31 cellular contexts compared by ENCODE assay signal in the genomic region with DNA sequence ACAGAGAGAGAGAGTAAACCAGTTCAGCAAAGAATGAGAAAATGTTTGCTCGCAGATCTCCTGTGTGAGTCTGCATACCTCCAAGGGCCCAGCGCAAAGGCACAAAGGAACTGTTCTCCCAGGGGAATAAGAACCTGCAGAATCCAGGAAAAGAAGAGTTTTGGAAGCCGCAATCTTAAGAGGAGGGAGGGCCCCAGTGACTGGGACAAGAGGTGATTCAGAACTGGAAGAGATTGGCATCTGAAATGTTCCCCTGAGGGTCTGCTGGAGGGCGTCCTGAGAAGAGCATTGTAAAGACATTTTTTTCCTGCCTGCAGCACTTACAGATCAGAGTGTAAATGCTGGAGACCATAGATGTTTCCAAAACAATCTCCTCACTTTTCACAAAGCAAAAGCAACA. TPM values are rescaled to one million over a fixed set of nuclear protein-coding genes. Genes with fewer than 3 reads are reported as not detected.
"Had no signal": no experiment of that assay in that cellular context is flagged by ENCODE, and none has a peak within 500 bp of the region (broad histone marks: within the 10 kb centered on the region; RNA-seq: fewer than 3 reads in every experiment).

No MANE protein-coding gene starts in this region.

- H3K4me1 ChIP-seq: breast epithelium had no signal

- H3K27me3 Mint-ChIP-seq: activated CD4-positive, alpha-beta T cell treated with anti-CD3 and anti-CD28 coated beads, Interleukin-2, amount 10 ng/mL, durations not matched to agents 24 days and 14 days; activated naive CD4-positive, alpha-beta T cell treated with anti-CD3 and anti-CD28 coated beads, Interleukin-2, amount 10 ng/mL, durations not matched to agents 7 days and 5 days; activated naive CD8-positive, alpha-beta T cell treated with anti-CD3 and anti-CD28 coated beads, Interleukin-2, amount 10 ng/mL, durations not matched to agents 7 days and 5 days; activated T-helper 17 cell treated with anti-CD3 and anti-CD28 coated beads, Interleukin-2, amount 50 U/mL, for 72 hours; IgD-negative memory B cell had no signal

- H3K9me3 Mint-ChIP-seq: activated CD4-positive, alpha-beta T cell treated with anti-CD3 and anti-CD28 coated beads, Interleukin-2, amount 10 ng/mL, durations not matched to agents 24 days and 14 days; activated naive CD4-positive, alpha-beta T cell treated with anti-CD3 and anti-CD28 coated beads, Interleukin-2, amount 10 ng/mL, durations not matched to agents 7 days and 5 days; activated naive CD8-positive, alpha-beta T cell treated with anti-CD3 and anti-CD28 coated beads, Interleukin-2, amount 10 ng/mL, durations not matched to agents 7 days and 5 days; activated T-helper 17 cell treated with anti-CD3 and anti-CD28 coated beads, Interleukin-2, amount 50 U/mL, for 72 hours; IgD-negative memory B cell had no signal

- H3K27ac Mint-ChIP-seq: activated CD4-positive, alpha-beta T cell treated with anti-CD3 and anti-CD28 coated beads, Interleukin-2, amount 10 ng/mL, durations not matched to agents 24 days and 14 days; activated naive CD4-positive, alpha-beta T cell treated with anti-CD3 and anti-CD28 coated beads, Interleukin-2, amount 10 ng/mL, durations not matched to agents 7 days and 5 days; activated naive CD8-positive, alpha-beta T cell treated with anti-CD3 and anti-CD28 coated beads, Interleukin-2, amount 10 ng/mL, durations not matched to agents 7 days and 5 days; activated T-helper 17 cell treated with anti-CD3 and anti-CD28 coated beads, Interleukin-2, amount 50 U/mL, for 72 hours had no signal

- H3K27me3 ChIP-seq: adrenal gland, breast epithelium had no signal

- H3K4me2 ChIP-seq: SK-N-SH had no signal

- H3K36me3 ChIP-seq: breast epithelium, WERI-Rb-1 had no signal

- H3K9ac ChIP-seq: SK-N-SH had no signal

- H3K4me3 Mint-ChIP-seq: activated CD4-positive, alpha-beta T cell treated with anti-CD3 and anti-CD28 coated beads, Interleukin-2, amount 10 ng/mL, durations not matched to agents 24 days and 14 days; activated naive CD4-positive, alpha-beta T cell treated with anti-CD3 and anti-CD28 coated beads, Interleukin-2, amount 10 ng/mL, durations not matched to agents 7 days and 5 days; activated naive CD8-positive, alpha-beta T cell treated with anti-CD3 and anti-CD28 coated beads, Interleukin-2, amount 10 ng/mL, durations not matched to agents 7 days and 5 days; activated T-helper 17 cell treated with anti-CD3 and anti-CD28 coated beads, Interleukin-2, amount 50 U/mL, for 72 hours; IgD-negative memory B cell had no signal

- H3K9me3 ChIP-seq: adrenal gland, breast epithelium, SK-N-SH had no signal

- ATAC-seq: activated T-helper 17 cell treated with anti-CD3 and anti-CD28 coated beads, Interleukin-2, amount 50 U/mL, for 72 hours; Panc1; Right ventricle myocardium inferior had no signal

- DNase-seq: activated CD4-positive, alpha-beta T cell treated with anti-CD3 and anti-CD28 coated beads, Interleukin-2, amount 10 ng/mL, durations not matched to agents 24 days and 14 days; activated CD4-positive, alpha-beta T cell treated with anti-CD3 and anti-CD28 coated beads, Interleukin-2, amount 50 U/mL, for 48 hours; activated gamma-delta T cell; activated naive CD4-positive, alpha-beta T cell treated with anti-CD3 and anti-CD28 coated beads, Interleukin-2, amount 10 ng/mL, durations not matched to agents 7 days and 5 days; activated naive CD8-positive, alpha-beta T cell treated with anti-CD3 and anti-CD28 coated beads, Interleukin-2, amount 10 ng/mL, durations not matched to agents 7 days and 5 days; activated T-cell treated with anti-CD3 and anti-CD28 coated beads for 4 hours; activated T-cell treated with anti-CD3 and anti-CD28 coated beads, Interleukin-2, amount 50 U/mL, for 48 hours; adrenal gland; anterior cingulate cortex; central memory CD4-positive, alpha-beta T cell; KG1; NCI-H1048; NCI-H146; NCI-H187 treated with DMSO at 0.1 percent for 48 hours; NCI-H2081 treated with DMSO at 0.1 percent for 48 hours; NCI-H2171 treated with DMSO at 0.1 percent for 48 hours; NCI-H345; NCI-H510A; NCI-H526 treated with DMSO at 0.1 percent for 48 hours; NK-92 treated with Interleukin-12 subunit alpha and Interleukin-12 subunit beta, amount 100 ng/mL, for 24 hours; OCI-M1; RPMI8226; SK-N-SH; T-helper 1 cell; WERI-Rb-1 had no signal

- H3K4me3 ChIP-seq: adrenal gland, breast epithelium had no signal

- H3K27ac ChIP-seq: adrenal gland, breast epithelium, WERI-Rb-1 had no signal

RNA-seq across cellular contexts. Expression of gene C16orf46, which starts 35.3 kb away (rescaled TPM):
- total RNA-seq: T-helper 2 cell treated with Interferon-gamma antibody and Interleukin-4, amounts not matched to agents 100 ng/mL and 5 ng/mL, for 36 hours had no signal
- polyA plus RNA-seq: IgD-negative memory B cell had no signal
